Comparison of ENCODE assay signal across 1 cellular context in the genomic region with DNA sequence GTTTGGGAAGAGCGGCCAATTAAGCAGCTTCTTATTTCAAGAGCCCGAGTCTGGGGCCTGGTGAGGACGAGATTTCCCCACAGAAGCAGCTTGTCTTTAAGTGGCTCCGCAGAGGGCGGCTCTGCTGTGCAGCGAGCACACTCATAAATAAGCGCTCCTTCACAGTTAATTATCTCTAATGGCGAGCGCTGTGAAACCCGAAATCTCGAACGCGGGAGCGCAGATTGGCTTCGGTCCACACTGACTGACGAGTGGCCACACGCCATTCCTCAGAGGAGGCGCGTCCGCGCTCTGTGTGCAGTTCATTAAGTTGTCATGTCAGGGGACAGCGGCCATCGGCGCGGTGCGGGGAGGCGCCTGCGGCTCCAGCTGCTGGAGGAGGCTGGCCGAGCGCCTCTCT.
A peak's percentile ranks its signal among the peaks of the same experiment; 100 is the strongest.
TF ChIP-seq lines count a peak whose summit lies in the region.

No MANE protein-coding gene starts in this region.

TF ChIP-seq in HEK293, 187 proteins besides CTCF, POLR2A, EP300 and RAD21:
- TF ChIP-seq ZNF791 (tag by site-specific recombination; IDR thresholded peaks at IDR 0.05) (no peak), ZBTB7A (tag by site-specific recombination; IDR thresholded peaks at IDR 0.05; ENCODE audit: low read depth) (no peak), ZNF146 (tag by site-specific recombination; IDR thresholded peaks at IDR 0.05) (no peak), ZBTB17 (tag by site-specific recombination; IDR thresholded peaks at IDR 0.05) (peak; percentile 92), SP7 (tag by site-specific recombination; IDR thresholded peaks at IDR 0.05) (no peak), ZNF621 (tag by site-specific recombination; IDR thresholded peaks at IDR 0.05) (no peak), ZNF660 (tag by site-specific recombination; IDR thresholded peaks at IDR 0.05) (no peak), KLF16 (tag by site-specific recombination; IDR thresholded peaks at IDR 0.05) (no peak), ZNF140 (tag by site-specific recombination; IDR thresholded peaks at IDR 0.05) (no peak), ZNF302 (tag by site-specific recombination; IDR thresholded peaks at IDR 0.05; ENCODE audit: low read depth) (no peak), ZNF335 (tag by site-specific recombination; conservative IDR thresholded peaks at IDR 0.05) (no peak), ZNF341 (tag by site-specific recombination; IDR thresholded peaks at IDR 0.05; ENCODE audit: low read depth) (peak; percentile 41; the same call in 1 of the 2 replicates), ZNF677 (tag by site-specific recombination; IDR thresholded peaks at IDR 0.05) (no peak), ZNF626 (tag by site-specific recombination; IDR thresholded peaks at IDR 0.05) (no peak), ZNF311 (tag by site-specific recombination; IDR thresholded peaks at IDR 0.05; ENCODE audit: borderline replicate concordance) (no peak)
- TF ChIP-seq, protein P1, sequence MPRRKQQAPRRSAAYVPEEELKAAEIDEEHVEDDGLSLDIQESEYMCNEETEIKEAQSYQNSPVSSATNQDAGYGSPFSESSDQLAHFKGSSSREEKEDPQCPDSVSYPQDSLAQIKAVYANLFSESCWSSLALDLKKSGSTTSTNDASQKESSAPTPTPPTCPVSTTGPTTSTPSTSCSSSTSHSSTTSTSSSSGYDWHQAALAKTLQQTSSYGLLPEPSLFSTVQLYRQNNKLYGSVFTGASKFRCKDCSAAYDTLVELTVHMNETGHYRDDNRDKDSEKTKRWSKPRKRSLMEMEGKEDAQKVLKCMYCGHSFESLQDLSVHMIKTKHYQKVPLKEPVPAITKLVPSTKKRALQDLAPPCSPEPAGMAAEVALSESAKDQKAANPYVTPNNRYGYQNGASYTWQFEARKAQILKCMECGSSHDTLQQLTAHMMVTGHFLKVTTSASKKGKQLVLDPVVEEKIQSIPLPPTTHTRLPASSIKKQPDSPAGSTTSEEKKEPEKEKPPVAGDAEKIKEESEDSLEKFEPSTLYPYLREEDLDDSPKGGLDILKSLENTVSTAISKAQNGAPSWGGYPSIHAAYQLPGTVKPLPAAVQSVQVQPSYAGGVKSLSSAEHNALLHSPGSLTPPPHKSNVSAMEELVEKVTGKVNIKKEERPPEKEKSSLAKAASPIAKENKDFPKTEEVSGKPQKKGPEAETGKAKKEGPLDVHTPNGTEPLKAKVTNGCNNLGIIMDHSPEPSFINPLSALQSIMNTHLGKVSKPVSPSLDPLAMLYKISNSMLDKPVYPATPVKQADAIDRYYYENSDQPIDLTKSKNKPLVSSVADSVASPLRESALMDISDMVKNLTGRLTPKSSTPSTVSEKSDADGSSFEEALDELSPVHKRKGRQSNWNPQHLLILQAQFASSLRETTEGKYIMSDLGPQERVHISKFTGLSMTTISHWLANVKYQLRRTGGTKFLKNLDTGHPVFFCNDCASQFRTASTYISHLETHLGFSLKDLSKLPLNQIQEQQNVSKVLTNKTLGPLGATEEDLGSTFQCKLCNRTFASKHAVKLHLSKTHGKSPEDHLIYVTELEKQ (tag by site-specific recombination; IDR thresholded peaks at IDR 0.05; ENCODE audit: borderline replicate concordance), result no peak
- TF ChIP-seq, protein P2, sequence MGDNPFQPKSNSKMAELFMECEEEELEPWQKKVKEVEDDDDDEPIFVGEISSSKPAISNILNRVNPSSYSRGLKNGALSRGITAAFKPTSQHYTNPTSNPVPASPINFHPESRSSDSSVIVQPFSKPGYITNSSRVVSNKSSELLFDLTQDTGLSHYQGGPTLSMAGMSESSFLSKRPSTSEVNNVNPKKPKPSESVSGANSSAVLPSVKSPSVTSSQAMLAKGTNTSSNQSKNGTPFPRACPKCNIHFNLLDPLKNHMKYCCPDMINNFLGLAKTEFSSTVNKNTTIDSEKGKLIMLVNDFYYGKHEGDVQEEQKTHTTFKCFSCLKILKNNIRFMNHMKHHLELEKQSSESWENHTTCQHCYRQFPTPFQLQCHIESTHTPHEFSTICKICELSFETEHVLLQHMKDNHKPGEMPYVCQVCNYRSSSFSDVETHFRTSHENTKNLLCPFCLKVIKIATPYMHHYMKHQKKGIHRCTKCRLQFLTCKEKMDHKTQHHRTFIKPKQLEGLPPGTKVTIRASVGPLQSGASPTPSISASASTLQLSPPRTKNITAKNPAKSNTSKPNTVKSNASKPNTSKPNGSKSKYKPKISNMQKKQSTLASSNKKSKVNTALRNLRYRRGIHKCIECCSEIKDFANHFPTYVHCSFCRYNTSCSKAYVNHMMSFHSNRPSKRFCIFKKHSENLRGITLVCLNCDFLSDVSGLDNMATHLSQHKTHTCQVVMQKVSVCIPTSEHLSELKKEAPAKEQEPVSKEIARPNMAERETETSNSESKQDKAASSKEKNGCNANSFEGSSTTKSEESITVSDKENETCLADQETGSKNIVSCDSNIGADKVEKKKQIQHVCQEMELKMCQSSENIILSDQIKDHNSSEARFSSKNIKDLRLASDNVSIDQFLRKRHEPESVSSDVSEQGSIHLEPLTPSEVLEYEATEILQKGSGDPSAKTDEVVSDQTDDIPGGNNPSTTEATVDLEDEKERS (tag by site-specific recombination; IDR thresholded peaks at IDR 0.05), result no peak
- TF ChIP-seq, protein P3, sequence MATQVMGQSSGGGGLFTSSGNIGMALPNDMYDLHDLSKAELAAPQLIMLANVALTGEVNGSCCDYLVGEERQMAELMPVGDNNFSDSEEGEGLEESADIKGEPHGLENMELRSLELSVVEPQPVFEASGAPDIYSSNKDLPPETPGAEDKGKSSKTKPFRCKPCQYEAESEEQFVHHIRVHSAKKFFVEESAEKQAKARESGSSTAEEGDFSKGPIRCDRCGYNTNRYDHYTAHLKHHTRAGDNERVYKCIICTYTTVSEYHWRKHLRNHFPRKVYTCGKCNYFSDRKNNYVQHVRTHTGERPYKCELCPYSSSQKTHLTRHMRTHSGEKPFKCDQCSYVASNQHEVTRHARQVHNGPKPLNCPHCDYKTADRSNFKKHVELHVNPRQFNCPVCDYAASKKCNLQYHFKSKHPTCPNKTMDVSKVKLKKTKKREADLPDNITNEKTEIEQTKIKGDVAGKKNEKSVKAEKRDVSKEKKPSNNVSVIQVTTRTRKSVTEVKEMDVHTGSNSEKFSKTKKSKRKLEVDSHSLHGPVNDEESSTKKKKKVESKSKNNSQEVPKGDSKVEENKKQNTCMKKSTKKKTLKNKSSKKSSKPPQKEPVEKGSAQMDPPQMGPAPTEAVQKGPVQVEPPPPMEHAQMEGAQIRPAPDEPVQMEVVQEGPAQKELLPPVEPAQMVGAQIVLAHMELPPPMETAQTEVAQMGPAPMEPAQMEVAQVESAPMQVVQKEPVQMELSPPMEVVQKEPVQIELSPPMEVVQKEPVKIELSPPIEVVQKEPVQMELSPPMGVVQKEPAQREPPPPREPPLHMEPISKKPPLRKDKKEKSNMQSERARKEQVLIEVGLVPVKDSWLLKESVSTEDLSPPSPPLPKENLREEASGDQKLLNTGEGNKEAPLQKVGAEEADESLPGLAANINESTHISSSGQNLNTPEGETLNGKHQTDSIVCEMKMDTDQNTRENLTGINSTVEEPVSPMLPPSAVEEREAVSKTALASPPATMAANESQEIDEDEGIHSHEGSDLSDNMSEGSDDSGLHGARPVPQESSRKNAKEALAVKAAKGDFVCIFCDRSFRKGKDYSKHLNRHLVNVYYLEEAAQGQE (tag by site-specific recombination; IDR thresholded peaks at IDR 0.05), result no peak
- TF ChIP-seq, protein P4, sequence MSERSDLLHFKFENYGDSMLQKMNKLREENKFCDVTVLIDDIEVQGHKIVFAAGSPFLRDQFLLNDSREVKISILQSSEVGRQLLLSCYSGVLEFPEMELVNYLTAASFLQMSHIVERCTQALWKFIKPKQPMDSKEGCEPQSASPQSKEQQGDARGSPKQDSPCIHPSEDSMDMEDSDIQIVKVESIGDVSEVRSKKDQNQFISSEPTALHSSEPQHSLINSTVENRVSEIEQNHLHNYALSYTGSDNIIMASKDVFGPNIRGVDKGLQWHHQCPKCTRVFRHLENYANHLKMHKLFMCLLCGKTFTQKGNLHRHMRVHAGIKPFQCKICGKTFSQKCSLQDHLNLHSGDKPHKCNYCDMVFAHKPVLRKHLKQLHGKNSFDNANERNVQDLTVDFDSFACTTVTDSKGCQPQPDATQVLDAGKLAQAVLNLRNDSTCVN (tag by site-specific recombination; optimal IDR thresholded peaks at IDR 0.05), result peak; percentile 19
- TF ChIP-seq, protein P5, sequence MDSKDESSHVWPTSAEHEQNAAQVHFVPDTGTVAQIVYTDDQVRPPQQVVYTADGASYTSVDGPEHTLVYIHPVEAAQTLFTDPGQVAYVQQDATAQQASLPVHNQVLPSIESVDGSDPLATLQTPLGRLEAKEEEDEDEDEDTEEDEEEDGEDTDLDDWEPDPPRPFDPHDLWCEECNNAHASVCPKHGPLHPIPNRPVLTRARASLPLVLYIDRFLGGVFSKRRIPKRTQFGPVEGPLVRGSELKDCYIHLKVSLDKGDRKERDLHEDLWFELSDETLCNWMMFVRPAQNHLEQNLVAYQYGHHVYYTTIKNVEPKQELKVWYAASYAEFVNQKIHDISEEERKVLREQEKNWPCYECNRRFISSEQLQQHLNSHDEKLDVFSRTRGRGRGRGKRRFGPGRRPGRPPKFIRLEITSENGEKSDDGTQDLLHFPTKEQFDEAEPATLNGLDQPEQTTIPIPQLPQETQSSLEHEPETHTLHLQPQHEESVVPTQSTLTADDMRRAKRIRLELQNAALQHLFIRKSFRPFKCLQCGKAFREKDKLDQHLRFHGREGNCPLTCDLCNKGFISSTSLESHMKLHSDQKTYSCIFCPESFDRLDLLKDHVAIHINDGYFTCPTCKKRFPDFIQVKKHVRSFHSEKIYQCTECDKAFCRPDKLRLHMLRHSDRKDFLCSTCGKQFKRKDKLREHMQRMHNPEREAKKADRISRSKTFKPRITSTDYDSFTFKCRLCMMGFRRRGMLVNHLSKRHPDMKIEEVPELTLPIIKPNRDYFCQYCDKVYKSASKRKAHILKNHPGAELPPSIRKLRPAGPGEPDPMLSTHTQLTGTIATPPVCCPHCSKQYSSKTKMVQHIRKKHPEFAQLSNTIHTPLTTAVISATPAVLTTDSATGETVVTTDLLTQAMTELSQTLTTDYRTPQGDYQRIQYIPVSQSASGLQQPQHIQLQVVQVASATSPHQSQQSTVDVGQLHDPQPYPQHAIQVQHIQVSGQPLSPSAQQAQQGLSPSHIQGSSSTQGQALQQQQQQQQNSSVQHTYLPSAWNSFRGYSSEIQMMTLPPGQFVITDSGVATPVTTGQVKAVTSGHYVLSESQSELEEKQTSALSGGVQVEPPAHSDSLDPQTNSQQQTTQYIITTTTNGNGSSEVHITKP (tag by site-specific recombination; IDR thresholded peaks at IDR 0.05), result no peak
